ENCODE assay signal across 10 cellular contexts in genomic region chr3:69294014-69294771, GRCh38.
DNase-seq lines count a peak whose midpoint lies in the region; ATAC-seq lines count a peak whose summit lies in the region.
"Had no signal": no experiment of that assay in that cellular context is flagged by ENCODE, and none has a peak within 500 bp of the region (broad histone marks: within the 10 kb centered on the region; RNA-seq: fewer than 3 reads in every experiment).

No MANE protein-coding gene starts in this region.

- peak overlapping the region; percentile 96 for H3K27ac ChIP-seq in epithelial cell of prostate
- H3K27ac ChIP-seq: stomach had no signal

- peak; percentile 46 for ATAC-seq in GM18502 (IDR thresholded peaks at IDR 0.05; ENCODE audit: poor library complexity, unreplicated experiment)
- ATAC-seq in GM21390 (IDR thresholded peaks at IDR 0.05; ENCODE audit: unreplicated experiment), result no peak

- no peak overlapping the region for H3K4me3 ChIP-seq in skeletal muscle cell (ENCODE audit: low read depth, low read length)
- H3K4me3 ChIP-seq: stomach had no signal

- DNase-seq in HPDE6-E6E7 (ENCODE audit: extremely low spot score) (peak; percentile 60), epithelial cell of prostate (ENCODE audit: low read depth, low spot score) (peak; percentile 96), skeletal muscle cell (ENCODE audit: low read depth) (peak; percentile 63), GOT3 (lab: John Stamatoyannopoulos, UW) (no peak), NCI-H2081 treated with DMSO at 0.1 percent for 48 hours (lab: John Stamatoyannopoulos, UW) (no peak)
- DNase-seq: activated naive CD8-positive, alpha-beta T cell treated with anti-CD3 and anti-CD28 coated beads for 36 hours; NCI-H1436; stomach had no signal

Comparison
In these comparisons a context has a peak if more than half of its experiments do, and no peak if none do; other contexts are left out.
1. DNase-seq: peak in HPDE6-E6E7 (single experiment), epithelial cell of prostate (single experiment) and skeletal muscle cell (single experiment); none in GOT3 (single experiment) and NCI-H2081 treated with DMSO at 0.1 percent for 48 hours (single experiment).